Comparison of ENCODE assay signal across 11 cellular contexts in the genomic region with DNA sequence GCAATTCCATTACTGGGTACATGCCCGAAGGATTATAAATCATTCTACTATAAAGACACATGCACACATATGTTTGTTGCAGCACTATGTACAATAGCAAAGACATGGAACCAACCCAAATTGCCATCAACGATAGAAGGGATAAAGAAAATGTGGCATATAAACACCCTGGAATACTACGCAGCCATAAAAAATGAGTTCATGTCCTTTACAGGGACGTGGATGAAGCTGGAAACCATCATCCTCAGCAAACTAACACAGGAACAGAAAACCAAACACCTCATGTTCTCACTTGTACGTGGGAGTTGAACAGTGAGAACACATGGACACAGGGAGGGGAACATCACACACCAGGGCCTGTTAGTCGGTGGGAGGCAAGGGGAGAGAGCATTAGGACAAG. TPM values are rescaled to one million over a fixed set of nuclear protein-coding genes. Genes with fewer than 3 reads are reported as not detected.
A peak's percentile ranks its signal among the peaks of the same experiment; 100 is the strongest.
DNase-seq lines count a peak whose midpoint lies in the region; ATAC-seq lines count a peak whose summit lies in the region.
"Not testable (repeated sequence)": the region's sequence is repeated elsewhere in the genome, so short reads cannot be mapped to it uniquely, and the experiment has no call there.
"Had no signal": no experiment of that assay in that cellular context is flagged by ENCODE, and none has a peak within 500 bp of the region (broad histone marks: within the 10 kb centered on the region; RNA-seq: fewer than 3 reads in every experiment).

No MANE protein-coding gene starts in this region.

- H3K4me1 Mint-ChIP-seq in activated CD4-positive, alpha-beta T cell treated with anti-CD3 and anti-CD28 coated beads for 36 hours, result peaks cover 40% of the 10 kb centered on the region
- H3K4me1 Mint-ChIP-seq in activated T-cell treated with anti-CD3 and anti-CD28 coated beads, Interleukin-2, amount 50 U/mL, for 72 hours (ENCODE audit: low read depth), result peaks cover 30% of the 10 kb centered on the region
- peaks cover 55 to 56% of the 10 kb centered on the region in 2 donors for H3K4me1 Mint-ChIP-seq in natural killer cell treated with Interleukin-12 subunit alpha and Interleukin-12 subunit beta and Interleukin-15 and Interleukin-18, amount 100 ng/mL, for 72 hours (ENCODE audit: low read depth in 2 of 2)
- H3K4me1 Mint-ChIP-seq in stimulated activated effector memory CD8-positive, alpha-beta T cell treated with anti-CD3 and anti-CD28 coated beads, Interleukin-12 subunit alpha, Interleukin-12 subunit beta, amount 100 ng/mL, for 72 hours, result peaks cover 67% of the 10 kb centered on the region

- CTCF ChIA-PET in activated CD4-positive, alpha-beta T cell treated with anti-CD3 and anti-CD28 coated beads for 36 hours (lab: Charles Lee), result interaction anchor here (0.8 to 2.1 kb wide), 3 partner anchors 8 to 48 kb away, joined by 5 to 9 read pairs (median 7); no protein-coding TSS in a partner anchor

- POLR2A ChIA-PET in activated CD4-positive, alpha-beta T cell treated with anti-CD3 and anti-CD28 coated beads for 36 hours (lab: Charles Lee), result interaction anchor here (4.8 kb wide), 1 partner anchor 32 kb away, joined by 37 read pairs; the partner anchor contains the start of gene CCL3

- H3K36me3 Mint-ChIP-seq in activated CD4-positive, alpha-beta T cell treated with anti-CD3 and anti-CD28 coated beads for 36 hours (ENCODE audit: low read depth), result not testable (repeated sequence)
- peaks cover 8 to 12% of the 10 kb centered on the region in 2 donors for H3K36me3 Mint-ChIP-seq in activated T-cell treated with anti-CD3 and anti-CD28 coated beads, Interleukin-2, amount 50 U/mL, for 72 hours (ENCODE audit: insufficient read depth in 2 of 2)
- peaks cover 23% of the 10 kb centered on the region for H3K36me3 Mint-ChIP-seq in natural killer cell treated with Interleukin-12 subunit alpha and Interleukin-12 subunit beta and Interleukin-15 and Interleukin-18, amount 100 ng/mL, for 72 hours
- peaks cover 85% of the 10 kb centered on the region for H3K36me3 Mint-ChIP-seq in stimulated activated effector memory CD8-positive, alpha-beta T cell treated with anti-CD3 and anti-CD28 coated beads, Interleukin-12 subunit alpha, Interleukin-12 subunit beta, amount 100 ng/mL, for 72 hours

- H3K4me3 Mint-ChIP-seq in activated CD4-positive, alpha-beta T cell treated with anti-CD3 and anti-CD28 coated beads for 36 hours; activated T-cell treated with anti-CD3 and anti-CD28 coated beads, Interleukin-2, amount 50 U/mL, for 72 hours: not testable (repeated sequence)
- peak overlapping the region; percentile 72 for H3K4me3 Mint-ChIP-seq in natural killer cell treated with Interleukin-12 subunit alpha and Interleukin-12 subunit beta and Interleukin-15 and Interleukin-18, amount 100 ng/mL, for 72 hours
- peak overlapping the region; percentile 78 for H3K4me3 Mint-ChIP-seq in stimulated activated effector memory CD8-positive, alpha-beta T cell treated with anti-CD3 and anti-CD28 coated beads, Interleukin-12 subunit alpha, Interleukin-12 subunit beta, amount 100 ng/mL, for 72 hours

- not testable (repeated sequence) for DNase-seq in activated CD4-positive, alpha-beta T cell treated with anti-CD3 and anti-CD28 coated beads for 36 hours; activated T-cell treated with anti-CD3 and anti-CD28 coated beads, Interleukin-2, amount 50 U/mL, for 72 hours; natural killer cell treated with Interleukin-12 subunit alpha and Interleukin-12 subunit beta and Interleukin-15 and Interleukin-18, amount 100 ng/mL, for 72 hours (ENCODE audit: low spot score); stimulated activated effector memory CD8-positive, alpha-beta T cell treated with anti-CD3 and anti-CD28 coated beads, Interleukin-12 subunit alpha, Interleukin-12 subunit beta, amount 100 ng/mL, for 72 hours (ENCODE audit: low spot score in 2 of 2)

- intact Hi-C loops in activated CD4-positive, alpha-beta T cell treated with anti-CD3 and anti-CD28 coated beads for 36 hours (cut with DNase I, micrococcal nuclease), result not testable (repeated sequence)

- not testable (repeated sequence) for H3K9me3 Mint-ChIP-seq in activated CD4-positive, alpha-beta T cell treated with anti-CD3 and anti-CD28 coated beads for 36 hours (ENCODE audit: low read depth); activated T-cell treated with anti-CD3 and anti-CD28 coated beads, Interleukin-2, amount 50 U/mL, for 72 hours; natural killer cell treated with Interleukin-12 subunit alpha and Interleukin-12 subunit beta and Interleukin-15 and Interleukin-18, amount 100 ng/mL, for 72 hours; stimulated activated effector memory CD8-positive, alpha-beta T cell treated with anti-CD3 and anti-CD28 coated beads, Interleukin-12 subunit alpha, Interleukin-12 subunit beta, amount 100 ng/mL, for 72 hours

- peak overlapping the region; percentile 23 for H3K27ac Mint-ChIP-seq in activated CD4-positive, alpha-beta T cell treated with anti-CD3 and anti-CD28 coated beads for 36 hours
- H3K27ac Mint-ChIP-seq in activated T-cell treated with anti-CD3 and anti-CD28 coated beads, Interleukin-2, amount 50 U/mL, for 72 hours, result peak overlapping the region; percentile 64
- peak overlapping the region; percentile 57 to 76 for H3K27ac Mint-ChIP-seq in natural killer cell treated with Interleukin-12 subunit alpha and Interleukin-12 subunit beta and Interleukin-15 and Interleukin-18, amount 100 ng/mL, for 72 hours
- peak overlapping the region; percentile 41 for H3K27ac Mint-ChIP-seq in stimulated activated effector memory CD8-positive, alpha-beta T cell treated with anti-CD3 and anti-CD28 coated beads, Interleukin-12 subunit alpha, Interleukin-12 subunit beta, amount 100 ng/mL, for 72 hours

- ATAC-seq in activated CD4-positive, alpha-beta T cell treated with anti-CD3 and anti-CD28 coated beads for 36 hours; activated T-cell treated with anti-CD3 and anti-CD28 coated beads, Interleukin-2, amount 50 U/mL, for 72 hours (replicated peaks in 1 of 2); natural killer cell treated with Interleukin-12 subunit alpha and Interleukin-12 subunit beta and Interleukin-15 and Interleukin-18, amount 100 ng/mL, for 72 hours; stimulated activated effector memory CD8-positive, alpha-beta T cell treated with anti-CD3 and anti-CD28 coated beads, Interleukin-12 subunit alpha, Interleukin-12 subunit beta, amount 100 ng/mL, for 72 hours: not testable (repeated sequence)

- H3K27me3 Mint-ChIP-seq in activated CD4-positive, alpha-beta T cell treated with anti-CD3 and anti-CD28 coated beads for 36 hours, result peaks cover 17% of the 10 kb centered on the region
- peaks cover 65% of the 10 kb centered on the region for H3K27me3 Mint-ChIP-seq in activated T-cell treated with anti-CD3 and anti-CD28 coated beads, Interleukin-2, amount 50 U/mL, for 72 hours (ENCODE audit: low read depth)
- not testable (repeated sequence) for H3K27me3 Mint-ChIP-seq in natural killer cell treated with Interleukin-12 subunit alpha and Interleukin-12 subunit beta and Interleukin-15 and Interleukin-18, amount 100 ng/mL, for 72 hours

RNA-seq across cellular contexts. Expression of gene CCL4, which starts 17.5 kb away (rescaled TPM):
- total RNA-seq in activated CD4-positive, alpha-beta T cell treated with anti-CD3 and anti-CD28 coated beads for 36 hours, result 100 to 1,000 TPM; 290 to 311 TPM
- total RNA-seq in activated T-cell treated with anti-CD3 and anti-CD28 coated beads, Interleukin-2, amount 50 U/mL, for 72 hours, result 100 to 1,000 TPM in 1 of 2 donors, 10 to 100 TPM in 1; 63.9 to 200 TPM
- 100 to 1,000 TPM; 379 to 582 TPM for total RNA-seq in natural killer cell treated with Interleukin-12 subunit alpha and Interleukin-12 subunit beta and Interleukin-15 and Interleukin-18, amount 100 ng/mL, for 72 hours
- total RNA-seq: A673, Daoy, G401 had no signal

RNA-seq across cellular contexts. Expression of gene CCL3, which starts 31.2 kb away (rescaled TPM):
- total RNA-seq in activated CD4-positive, alpha-beta T cell treated with anti-CD3 and anti-CD28 coated beads for 36 hours, result 100 to 1,000 TPM; 287 to 296 TPM
- 100 to 1,000 TPM in 1 of 2 donors, 10 to 100 TPM in 1; 79.6 to 336 TPM for total RNA-seq in activated T-cell treated with anti-CD3 and anti-CD28 coated beads, Interleukin-2, amount 50 U/mL, for 72 hours
- 1,000 to 10,000 TPM; 2,440 to 2,619 TPM for total RNA-seq in natural killer cell treated with Interleukin-12 subunit alpha and Interleukin-12 subunit beta and Interleukin-15 and Interleukin-18, amount 100 ng/mL, for 72 hours
- total RNA-seq: A673; CD4-positive, CD25-positive, alpha-beta regulatory T cell; G401 had no signal

RNA-seq across cellular contexts. Expression of gene TBC1D3B, which starts 55.3 kb away (rescaled TPM):
- total RNA-seq in activated CD4-positive, alpha-beta T cell treated with anti-CD3 and anti-CD28 coated beads for 36 hours, result 1 to 10 TPM in 1 of 2 experiments, under 1 TPM in 1; 0.83 to 2.0 TPM
- 10 to 100 TPM; 10.8 to 21.4 TPM for total RNA-seq in activated T-cell treated with anti-CD3 and anti-CD28 coated beads, Interleukin-2, amount 50 U/mL, for 72 hours
- total RNA-seq in natural killer cell treated with Interleukin-12 subunit alpha and Interleukin-12 subunit beta and Interleukin-15 and Interleukin-18, amount 100 ng/mL, for 72 hours, result 10 to 100 TPM in 1 of 2 donors, 1 to 10 TPM in 1; 9.2 to 10.7 TPM
- total RNA-seq: Daoy, G401 had no signal

RNA-seq across cellular contexts. Expression of gene CCL18, which starts 57.0 kb away (rescaled TPM):
- not detected for total RNA-seq in activated CD4-positive, alpha-beta T cell treated with anti-CD3 and anti-CD28 coated beads for 36 hours
- 1 to 10 TPM in 1 of 2 donors, under 1 TPM in 1; 0.48 to 1.5 TPM for total RNA-seq in activated T-cell treated with anti-CD3 and anti-CD28 coated beads, Interleukin-2, amount 50 U/mL, for 72 hours
- not detected for total RNA-seq in natural killer cell treated with Interleukin-12 subunit alpha and Interleukin-12 subunit beta and Interleukin-15 and Interleukin-18, amount 100 ng/mL, for 72 hours
- total RNA-seq: A673; CD4-positive, alpha-beta memory T cell; CD4-positive, CD25-positive, alpha-beta regulatory T cell; CD8-positive, alpha-beta memory T cell; Daoy; G401; GM12878 had no signal

Comparison
In these comparisons a context has a peak if more than half of its experiments do, and no peak if none do; other contexts are left out.
1. RNA of gene CCL3, which starts 31.2 kb away (total RNA-seq): 2,440 to 2,619 TPM in natural killer cell treated with Interleukin-12 subunit alpha and Interleukin-12 subunit beta and Interleukin-15 and Interleukin-18, amount 100 ng/mL, for 72 hours; 79.6 to 336 TPM in activated T-cell treated with anti-CD3 and anti-CD28 coated beads, Interleukin-2, amount 50 U/mL, for 72 hours and 287 to 296 TPM in activated CD4-positive, alpha-beta T cell treated with anti-CD3 and anti-CD28 coated beads for 36 hours; every median in the first group is over 4 times any median in the second.
2. Peak in every context shown above with its lines, with median percentiles within 50 percentile points of each other: H3K27ac Mint-ChIP-seq.